Comparison of ENCODE assay signal across 18 cellular contexts in the genomic region with DNA sequence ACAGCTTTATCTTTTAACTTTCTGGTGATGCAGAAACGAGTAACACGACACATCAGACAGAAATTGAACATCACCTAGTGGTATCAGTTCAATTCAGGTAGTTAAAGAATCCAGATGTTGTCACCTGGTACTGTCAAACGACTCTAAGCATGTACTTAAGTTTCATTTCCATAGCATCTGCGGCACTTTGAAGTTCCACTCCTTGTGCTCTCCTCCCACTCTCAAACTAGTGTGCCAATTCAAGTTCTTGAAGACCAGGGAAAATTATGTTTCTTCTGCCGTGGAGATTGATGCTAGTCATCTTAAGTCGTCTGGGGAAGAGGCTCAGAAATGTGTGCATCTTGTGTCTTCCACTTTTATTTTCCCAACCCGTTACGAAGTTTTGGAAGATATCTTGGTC. TPM values are rescaled to one million over a fixed set of nuclear protein-coding genes. Genes with fewer than 3 reads are reported as not detected.
DNase-seq lines count a peak whose midpoint lies in the region; ATAC-seq and TF ChIP-seq lines count a peak whose summit lies in the region.
"Had no signal": no experiment of that assay in that cellular context is flagged by ENCODE, and none has a peak within 500 bp of the region (broad histone marks: within the 10 kb centered on the region; RNA-seq: fewer than 3 reads in every experiment).

No MANE protein-coding gene starts in this region.

- no peaks in the 10 kb centered on the region for H3K9me3 ChIP-seq in neuronal stem cell (replicated peaks in 1 of 2; ENCODE audit: control insufficient read depth in 2 of 2, insufficient read depth in 1 of 2, low read depth in 1 of 2, low read length in 2 of 2)
- H3K9me3 ChIP-seq: BE2C had no signal

- H3K27ac ChIP-seq in GM23338 (ENCODE audit: low read depth) = no peak overlapping the region
- no peak overlapping the region for H3K27ac ChIP-seq in neuronal stem cell (replicated peaks; ENCODE audit: low read length)

- no peaks in the 10 kb centered on the region for H4K20me1 ChIP-seq in GM23338 (replicated peaks; ENCODE audit: insufficient read depth)

- H3K4me1 Mint-ChIP-seq in GM23338 = peaks cover 24% of the 10 kb centered on the region; the same call in 2 of the 3 replicates
- H3K4me1 Mint-ChIP-seq: activated CD4-positive, alpha-beta memory T cell treated with anti-CD3 and anti-CD28 coated beads, Interleukin-2, amount 10 ng/mL, durations not matched to agents 7 days and 5 days; central memory CD8-positive, alpha-beta T cell had no signal

- H3K4me2 ChIP-seq in GM23338 = peak overlapping the region; percentile 86
- H3K4me2 ChIP-seq in neuronal stem cell (ENCODE audit: insufficient read depth, low read length, poor library complexity, severe bottlenecking) = peak overlapping the region; percentile 48

- H4K91ac ChIP-seq in neuronal stem cell (ENCODE audit: low read depth, low read length, poor library complexity) = no peak overlapping the region

- H3K27me3 Mint-ChIP-seq in GM23338 (ENCODE audit: insufficient read depth, low read depth, poor library complexity) = no peaks in the 10 kb centered on the region

- DNase-seq in GM23338 (ENCODE audit: low spot score) = no peak
- DNase-seq in astrocyte of the hippocampus (ENCODE audit: low read depth, low spot score) = peak; percentile 17
- DNase-seq in fibroblast of villous mesenchyme (ENCODE audit: low read depth) = no peak
- no peak for DNase-seq in neuronal stem cell (ENCODE audit: low spot score)
- DNase-seq in amniotic stem cell (lab: John Stamatoyannopoulos, UW) = no peak
- no peak for DNase-seq in A172 (ENCODE audit: low spot score)
- no peak for DNase-seq in EL
- no peak for DNase-seq in NK-92 treated with Interleukin-12 subunit alpha and Interleukin-12 subunit beta, amount 100 ng/mL, for 24 hours (lab: John Stamatoyannopoulos, UW)
- DNase-seq: activated CD4-positive, alpha-beta memory T cell treated with anti-CD3 and anti-CD28 coated beads, Interleukin-2, amount 10 ng/mL, durations not matched to agents 7 days and 5 days; BE2C; DND-41; NCI-H1417 treated with DMSO at 0.1 percent for 48 hours; NCI-H510A; stimulated activated CD4-positive, alpha-beta T cell treated with anti-CD3 and anti-CD28 coated beads, Interleukin-15, amount 100 ng/mL, for 24 hours had no signal

- no peak overlapping the region for H3K9ac ChIP-seq in neuronal stem cell (ENCODE audit: low read depth, low read length, poor library complexity)

- no CpG with 5 or more reads among the region's 8 CpGs for WGBS in neuronal stem cell (ENCODE audit: extremely low coverage in 2 of 2, insufficient read length in 2 of 2, insufficient replicate concordance in 1 of 2), 2 donors

- H3K79me1 ChIP-seq in neuronal stem cell (ENCODE audit: low read depth, low read length) = no peaks in the 10 kb centered on the region

- H3K4me3 Mint-ChIP-seq in GM23338 = peak overlapping the region; percentile 89
- H3K4me3 Mint-ChIP-seq: activated CD4-positive, alpha-beta memory T cell treated with anti-CD3 and anti-CD28 coated beads, Interleukin-2, amount 10 ng/mL, durations not matched to agents 7 days and 5 days; central memory CD8-positive, alpha-beta T cell had no signal

- no peaks in the 10 kb centered on the region for H3K9me3 Mint-ChIP-seq in GM23338
- H3K9me3 Mint-ChIP-seq: activated CD4-positive, alpha-beta memory T cell treated with anti-CD3 and anti-CD28 coated beads, Interleukin-2, amount 10 ng/mL, durations not matched to agents 7 days and 5 days; central memory CD8-positive, alpha-beta T cell had no signal

- H4K8ac ChIP-seq in neuronal stem cell (ENCODE audit: low read depth, low read length) = no peak overlapping the region

- H3K36me3 ChIP-seq in GM23338 (ENCODE audit: insufficient read depth) = no peaks in the 10 kb centered on the region
- no peaks in the 10 kb centered on the region for H3K36me3 ChIP-seq in neuronal stem cell (replicated peaks in 1 of 2; ENCODE audit: control insufficient read depth in 2 of 2, insufficient read depth in 2 of 2, low read length in 2 of 2)
- H3K36me3 ChIP-seq: BE2C had no signal

- H3K27me3 ChIP-seq in GM23338 (ENCODE audit: insufficient read depth) (peaks cover 13% of the 10 kb centered on the region), neuronal stem cell (ENCODE audit: control insufficient read depth in 3 of 3, insufficient read depth in 3 of 3, low read depth in 1 of 3, low read length in 3 of 3) (no peaks in the 10 kb centered on the region)
- H3K27me3 ChIP-seq: BE2C had no signal

- no peaks in the 10 kb centered on the region for H3F3A ChIP-seq in GM23338 (replicated peaks; ENCODE audit: low read depth)

- peaks cover 9% of the 10 kb centered on the region for H3K4me1 ChIP-seq in GM23338 (ENCODE audit: insufficient read depth)
- peaks cover 0 to 3% of the 10 kb centered on the region in 2 donors for H3K4me1 ChIP-seq in neuronal stem cell (ENCODE audit: control insufficient read depth in 2 of 2, insufficient read depth in 1 of 2, low read depth in 1 of 2, low read length in 2 of 2)
- H3K4me1 ChIP-seq: BE2C had no signal

- H3K14ac ChIP-seq in neuronal stem cell (ENCODE audit: low read length) = no peak overlapping the region

- no peak overlapping the region for H2AK5ac ChIP-seq in neuronal stem cell (ENCODE audit: low read depth, low read length)

- H3K23ac ChIP-seq in neuronal stem cell (ENCODE audit: low read depth, low read length, poor library complexity) = no peak overlapping the region

- H3K4me3 ChIP-seq in GM23338 (peak overlapping the region; percentile 78), fibroblast of villous mesenchyme (ENCODE audit: low read depth, low read length) (peak overlapping the region; percentile 63), neuronal stem cell (ENCODE audit: low read length in 2 of 2) (peak overlapping the region; percentile 62 to 84)

- no peak overlapping the region for H2BK15ac ChIP-seq in neuronal stem cell (ENCODE audit: low read length)

- H2AFZ ChIP-seq in GM23338 = no peak overlapping the region
- H2AFZ ChIP-seq in neuronal stem cell (ENCODE audit: low read length) = peak overlapping the region; percentile 92

- H3K9me2 ChIP-seq in GM23338 (ENCODE audit: insufficient read depth) = no peaks in the 10 kb centered on the region

- no peak for TF ChIP-seq CTCF in GM23338 (conservative IDR thresholded peaks at IDR 0.05; ENCODE audit: low read depth in 2 of 2)
- TF ChIP-seq CTCF in fibroblast of villous mesenchyme (IDR thresholded peaks at IDR 0.05; ENCODE audit: insufficient read depth, low read depth, low read length) = no peak

- no peak overlapping the region for H2BK12ac ChIP-seq in neuronal stem cell (ENCODE audit: low read length)

- H2BK5ac ChIP-seq in neuronal stem cell (ENCODE audit: low read length) = no peak overlapping the region

- H3K79me2 ChIP-seq in GM23338 (replicated peaks; ENCODE audit: insufficient read depth) = peaks cover 16% of the 10 kb centered on the region

- H3K27ac Mint-ChIP-seq in GM23338 = no peak overlapping the region
- H3K27ac Mint-ChIP-seq: activated CD4-positive, alpha-beta memory T cell treated with anti-CD3 and anti-CD28 coated beads, Interleukin-2, amount 10 ng/mL, durations not matched to agents 7 days and 5 days had no signal

- ATAC-seq in GM23338 = no peak
- ATAC-seq: HCT116, left lobe of liver had no signal

- no peak overlapping the region for H2BK120ac ChIP-seq in neuronal stem cell (ENCODE audit: low read depth, low read length)

- no peaks in the 10 kb centered on the region for H3K36me3 Mint-ChIP-seq in GM23338 (ENCODE audit: low read depth)

- no peak overlapping the region for H3K4ac ChIP-seq in neuronal stem cell (ENCODE audit: low read length)

- H3K18ac ChIP-seq in neuronal stem cell (ENCODE audit: low read length) = no peak overlapping the region

TF ChIP-seq in GM23338, 12 proteins besides CTCF, POLR2A, EP300 and RAD21 (continues in another document):
- TF ChIP-seq EZH2 (IDR thresholded peaks at IDR 0.05; ENCODE audit: low read depth, unreplicated experiment) = no peak

RNA-seq across cellular contexts. Expression of gene COL4A6, which starts 0.9 kb away (rescaled TPM):
- total RNA-seq in GM23338 (2014; rRNA removed; shearing (Covaris generic)) = 11.1 and 15.2 TPM in 2 replicates
- polyA plus RNA-seq in GM23338 (2016; fragmentation: Nextera tagmentation; extraction: Ambion mirVana) = 2.8 and 4.1 TPM in 2 replicates
- 0.32 and 1.7 TPM in 2 replicates for total RNA-seq in fibroblast of villous mesenchyme
- 18.2 TPM for polyA plus RNA-seq in neuronal stem cell (2013, experiment 1 of 2)
- polyA plus RNA-seq in neuronal stem cell (2013, experiment 2 of 2) = 17.9 TPM
- 0.03 and 0.24 TPM in 2 replicates for total RNA-seq in A172 (2014; rRNA removed; shearing (Covaris generic))
- total RNA-seq: activated CD4-positive, alpha-beta memory T cell treated with anti-CD3 and anti-CD28 coated beads, Interleukin-2, amount 10 ng/mL, durations not matched to agents 7 days and 5 days; osteoblast had no signal

RNA-seq across cellular contexts. Expression of gene COL4A5, which starts 2.3 kb away (rescaled TPM):
- 25.7 and 48.1 TPM in 2 replicates for total RNA-seq in GM23338 (2014; rRNA removed; shearing (Covaris generic))
- polyA plus RNA-seq in GM23338 (2016; fragmentation: Nextera tagmentation; extraction: Ambion mirVana) = 13.2 and 15.5 TPM in 2 replicates
- total RNA-seq in fibroblast of villous mesenchyme = 30.0 and 47.1 TPM in 2 replicates
- polyA plus RNA-seq in neuronal stem cell (2013, experiment 1 of 2) = 28.3 TPM
- polyA plus RNA-seq in neuronal stem cell (2013, experiment 2 of 2) = 28.7 TPM
- total RNA-seq in A172 (2014; rRNA removed; shearing (Covaris generic)) = 6.0 and 12.5 TPM in 2 replicates
- total RNA-seq: activated CD4-positive, alpha-beta memory T cell treated with anti-CD3 and anti-CD28 coated beads, Interleukin-2, amount 10 ng/mL, durations not matched to agents 7 days and 5 days had no signal
